In genomic region chr11:75308116-75308515, GRCh38 we compare ENCODE assay signal across 20 cellular contexts. TPM values are rescaled to one million over a fixed set of nuclear protein-coding genes. Genes with fewer than 3 reads are reported as not detected.
DNase-seq lines count a peak whose midpoint lies in the region; ATAC-seq and TF ChIP-seq lines count a peak whose summit lies in the region.
"Had no signal": no experiment of that assay in that cellular context is flagged by ENCODE, and none has a peak within 500 bp of the region (broad histone marks: within the 10 kb centered on the region; RNA-seq: fewer than 3 reads in every experiment).

No MANE protein-coding gene starts in this region.

- H3K9me3 ChIP-seq in ascending aorta (no peaks in the 10 kb centered on the region), left lung (no peaks in the 10 kb centered on the region)

- no peaks in the 10 kb centered on the region for H3K27me3 ChIP-seq in ascending aorta
- H3K27me3 ChIP-seq in left lung = no peaks in the 10 kb centered on the region
- H3K27me3 ChIP-seq: cardiac muscle cell had no signal

- no peak for TF ChIP-seq CTCF in LNCaP clone FGC (IDR thresholded peaks at IDR 0.05; ENCODE audit: control insufficient read depth, extremely low read depth, insufficient read depth)
- no peak for TF ChIP-seq CTCF in ascending aorta (IDR thresholded peaks at IDR 0.05)
- no peak for TF ChIP-seq CTCF in left lung (IDR thresholded peaks at IDR 0.05)
- no peak for TF ChIP-seq CTCF in omental fat pad (IDR thresholded peaks at IDR 0.05)

- peak overlapping the region; percentile 48 for H3K27ac Mint-ChIP-seq in stimulated activated effector memory CD8-positive, alpha-beta T cell treated with anti-CD3 and anti-CD28 coated beads, Interleukin-12 subunit alpha, Interleukin-12 subunit beta, amount 100 ng/mL, for 72 hours
- no peak overlapping the region for H3K27ac Mint-ChIP-seq in activated CD4-positive, alpha-beta T cell treated with anti-CD3 and anti-CD28 coated beads, Interleukin-2, amount 10 ng/mL, durations not matched to agents 24 days and 14 days
- H3K27ac Mint-ChIP-seq: activated T-helper 1 cell treated with anti-CD3 and anti-CD28 coated beads, Interleukin-12 subunit alpha, Interleukin-12 subunit beta, Interleukin-2, Interleukin-4 antibody, amounts not matched to agents 30 ng/mL and 10 ng/mL and 1 ng/mL, durations not matched to agents 14 hours and 24 hours and 36 hours; nephron progenitor cell had no signal

- H3K9me3 Mint-ChIP-seq in stimulated activated effector memory CD8-positive, alpha-beta T cell treated with anti-CD3 and anti-CD28 coated beads, Interleukin-12 subunit alpha, Interleukin-12 subunit beta, amount 100 ng/mL, for 72 hours = no peaks in the 10 kb centered on the region
- H3K9me3 Mint-ChIP-seq in activated CD4-positive, alpha-beta T cell treated with anti-CD3 and anti-CD28 coated beads, Interleukin-2, amount 10 ng/mL, durations not matched to agents 24 days and 14 days = no peaks in the 10 kb centered on the region
- H3K9me3 Mint-ChIP-seq: activated T-helper 1 cell treated with anti-CD3 and anti-CD28 coated beads, Interleukin-12 subunit alpha, Interleukin-12 subunit beta, Interleukin-2, Interleukin-4 antibody, amounts not matched to agents 30 ng/mL and 10 ng/mL and 1 ng/mL, durations not matched to agents 14 hours and 24 hours and 36 hours; CD8-positive, alpha-beta memory T cell; immature natural killer cell; T-cell had no signal

- H3K4me3 Mint-ChIP-seq in stimulated activated effector memory CD8-positive, alpha-beta T cell treated with anti-CD3 and anti-CD28 coated beads, Interleukin-12 subunit alpha, Interleukin-12 subunit beta, amount 100 ng/mL, for 72 hours = no peak overlapping the region
- no peak overlapping the region for H3K4me3 Mint-ChIP-seq in activated CD4-positive, alpha-beta T cell treated with anti-CD3 and anti-CD28 coated beads, Interleukin-2, amount 10 ng/mL, durations not matched to agents 24 days and 14 days
- H3K4me3 Mint-ChIP-seq: activated T-helper 1 cell treated with anti-CD3 and anti-CD28 coated beads, Interleukin-12 subunit alpha, Interleukin-12 subunit beta, Interleukin-2, Interleukin-4 antibody, amounts not matched to agents 30 ng/mL and 10 ng/mL and 1 ng/mL, durations not matched to agents 14 hours and 24 hours and 36 hours; CD8-positive, alpha-beta memory T cell; immature natural killer cell; nephron progenitor cell; T-cell had no signal

- peaks cover 32% of the 10 kb centered on the region for H3K4me1 Mint-ChIP-seq in stimulated activated effector memory CD8-positive, alpha-beta T cell treated with anti-CD3 and anti-CD28 coated beads, Interleukin-12 subunit alpha, Interleukin-12 subunit beta, amount 100 ng/mL, for 72 hours
- peaks cover 5% of the 10 kb centered on the region for H3K4me1 Mint-ChIP-seq in activated CD4-positive, alpha-beta T cell treated with anti-CD3 and anti-CD28 coated beads, Interleukin-2, amount 10 ng/mL, durations not matched to agents 24 days and 14 days

- H3K4me3 ChIP-seq in LNCaP clone FGC (ENCODE audit: low read depth, low read length) = no peak overlapping the region
- H3K4me3 ChIP-seq in ascending aorta = no peak overlapping the region
- no peak overlapping the region for H3K4me3 ChIP-seq in left lung
- H3K4me3 ChIP-seq: cardiac muscle cell had no signal

- no peaks in the 10 kb centered on the region for H3K36me3 Mint-ChIP-seq in stimulated activated effector memory CD8-positive, alpha-beta T cell treated with anti-CD3 and anti-CD28 coated beads, Interleukin-12 subunit alpha, Interleukin-12 subunit beta, amount 100 ng/mL, for 72 hours
- peaks cover 2% of the 10 kb centered on the region for H3K36me3 Mint-ChIP-seq in activated CD4-positive, alpha-beta T cell treated with anti-CD3 and anti-CD28 coated beads, Interleukin-2, amount 10 ng/mL, durations not matched to agents 24 days and 14 days (ENCODE audit: low read depth)

- DNase-seq in LNCaP clone FGC (ENCODE audit: low read depth) = peak; percentile 78
- peak in 1 of 2 donors; percentile 67 for DNase-seq in ascending aorta (ENCODE audit: low spot score in 2 of 2)
- DNase-seq in left lung = no peak
- DNase-seq in stimulated activated effector memory CD8-positive, alpha-beta T cell treated with anti-CD3 and anti-CD28 coated beads, Interleukin-12 subunit alpha, Interleukin-12 subunit beta, amount 100 ng/mL, for 72 hours (ENCODE audit: low spot score in 2 of 2) = no peak
- no peak for DNase-seq in activated CD4-positive, alpha-beta T cell treated with anti-CD3 and anti-CD28 coated beads, Interleukin-2, amount 10 ng/mL, durations not matched to agents 24 days and 14 days
- DNase-seq in Kasumi-1 (lab: John Stamatoyannopoulos, UW) = no peak
- DNase-seq in omental fat pad (ENCODE audit: low spot score) = no peak
- DNase-seq in HuH-7 (ENCODE audit: low spot score) = no peak
- DNase-seq: CD8-positive, alpha-beta memory T cell; effector CD4-positive, alpha-beta T cell; head of caudate nucleus; immature natural killer cell; NCI-H187; NCI-H345; nephron progenitor cell; retina; stimulated activated naive CD4-positive, alpha-beta T cell; T-cell had no signal

- H3K4me1 ChIP-seq in ascending aorta (no peaks in the 10 kb centered on the region), left lung (peaks cover 25 to 65% of the 10 kb centered on the region in 2 donors)

- H3K36me3 ChIP-seq in ascending aorta (no peaks in the 10 kb centered on the region), left lung (peaks cover 0 to 32% of the 10 kb centered on the region in 2 donors)
- H3K36me3 ChIP-seq: cardiac muscle cell had no signal

- H3K27me3 Mint-ChIP-seq in activated CD4-positive, alpha-beta T cell treated with anti-CD3 and anti-CD28 coated beads, Interleukin-2, amount 10 ng/mL, durations not matched to agents 24 days and 14 days = no peaks in the 10 kb centered on the region
- H3K27me3 Mint-ChIP-seq: CD8-positive, alpha-beta memory T cell; T-cell had no signal

- peak; percentile 32 for ATAC-seq in left lung
- no peak for ATAC-seq in stimulated activated effector memory CD8-positive, alpha-beta T cell treated with anti-CD3 and anti-CD28 coated beads, Interleukin-12 subunit alpha, Interleukin-12 subunit beta, amount 100 ng/mL, for 72 hours
- ATAC-seq in omental fat pad (ENCODE audit: low FRiP score) = no peak
- ATAC-seq: T-cell had no signal

- intact Hi-C loops in ascending aorta (cut with DNase I) (no loop called here), left lung (cut with DNase I) (no loop called here)
- intact Hi-C loops in activated CD4-positive, alpha-beta T cell treated with anti-CD3 and anti-CD28 coated beads, Interleukin-2, amount 10 ng/mL, durations not matched to agents 24 days and 14 days (cut with micrococcal nuclease) = no loop called here

- H3K27ac ChIP-seq in ascending aorta = peak overlapping the region; percentile 18 to 49
- H3K27ac ChIP-seq in left lung = peak overlapping the region; percentile 19 to 64
- H3K27ac ChIP-seq: cardiac muscle cell had no signal

RNA-seq across cellular contexts. Expression of gene ARRB1, which starts 43.3 kb away (rescaled TPM):
- total RNA-seq in ascending aorta (78.2 TPM), left lung (100 to 1,000 TPM; 112 to 150 TPM), omental fat pad (10 to 100 TPM; 34.7 to 75.0 (median 58.1) TPM)
- 22.7 and 23.8 TPM in 2 replicates for total RNA-seq in activated CD4-positive, alpha-beta T cell treated with anti-CD3 and anti-CD28 coated beads, Interleukin-2, amount 10 ng/mL, durations not matched to agents 24 days and 14 days
